1 cellular context compared by ENCODE assay signal in genomic region chr1:205172729-205173366, GRCh38.
TF ChIP-seq lines count a peak whose summit lies in the region.

No MANE protein-coding gene starts in this region.

TF ChIP-seq in K562, 482 proteins besides CTCF, POLR2A, EP300 and RAD21 (continued from another document and continues in another):
- no peak for TF ChIP-seq PBX2 (CRISPR knock-in tag; IDR thresholded peaks at IDR 0.05; ENCODE audit: low read depth)
- peak; percentile 71 for TF ChIP-seq PBX2 (tag; conservative IDR thresholded peaks at IDR 0.05; ENCODE audit: low read depth)
- 0 out of 2 replicates have a peak, but pooled peaks have one; percentile 26 for TF ChIP-seq IRF9 (tag; IDR thresholded peaks at IDR 0.05)
- peak; percentile 41 for TF ChIP-seq NUFIP1 (IDR thresholded peaks at IDR 0.05; ENCODE audit: partially characterized antibody)
- TF ChIP-seq GATAD2A (IDR thresholded peaks at IDR 0.05): no peak
- TF ChIP-seq PHF20 (IDR thresholded peaks at IDR 0.05; ENCODE audit: partially characterized antibody): no peak
- TF ChIP-seq ATF3 (IDR thresholded peaks at IDR 0.05): peak; percentile 89
- TF ChIP-seq ATF3 (CRISPR knock-in tag; conservative IDR thresholded peaks at IDR 0.05): no peak
- no peak for TF ChIP-seq HIVEP1 (CRISPR knock-in tag; IDR thresholded peaks at IDR 0.05)
- TF ChIP-seq MCM2 (IDR thresholded peaks at IDR 0.05; ENCODE audit: low read depth): no peak
- no peak for TF ChIP-seq ZNF174 (CRISPR knock-in tag; IDR thresholded peaks at IDR 0.05)
- no peak for TF ChIP-seq NFATC3 (IDR thresholded peaks at IDR 0.05)
- TF ChIP-seq ZNF449 (CRISPR knock-in tag; IDR thresholded peaks at IDR 0.05): no peak
- TF ChIP-seq TSC22D4 (tag; IDR thresholded peaks at IDR 0.05): no peak
- no peak for TF ChIP-seq BRCA1 (IDR thresholded peaks at IDR 0.05)
- TF ChIP-seq BRCA1 (CRISPR knock-in tag; IDR thresholded peaks at IDR 0.05): no peak
- no peak for TF ChIP-seq TFAM (CRISPR knock-in tag; conservative IDR thresholded peaks at IDR 0.05)
- no peak for TF ChIP-seq KAT7 (CRISPR knock-in tag; IDR thresholded peaks at IDR 0.05; ENCODE audit: borderline replicate concordance)
- TF ChIP-seq ZBTB34 (CRISPR knock-in tag; IDR thresholded peaks at IDR 0.05): no peak
- peak; percentile 64 for TF ChIP-seq MEF2D (tag; conservative IDR thresholded peaks at IDR 0.05; ENCODE audit: low read depth)
- TF ChIP-seq POLR2B (IDR thresholded peaks at IDR 0.05; ENCODE audit: low read depth, partially characterized antibody): no peak
- no peak for TF ChIP-seq BRF2 (IDR thresholded peaks at IDR 0.05; ENCODE audit: borderline replicate concordance, insufficient read depth, insufficient read length)
- no peak; a peak in 1 of 4 replicates for TF ChIP-seq RCOR1 (IDR thresholded peaks at IDR 0.05; ENCODE audit: borderline replicate concordance in 1 of 2, low read depth in 2 of 2, low read length in 2 of 2)
- no peak for TF ChIP-seq PREB (CRISPR knock-in tag; IDR thresholded peaks at IDR 0.05)
- no peak for TF ChIP-seq STAT5A (IDR thresholded peaks at IDR 0.05; ENCODE audit: borderline replicate concordance, low read length)
- no peak for TF ChIP-seq WHSC1 (IDR thresholded peaks at IDR 0.05; ENCODE audit: low read length)
- peak in 1 of 2 experiments; percentile 41; a peak in 1 of 4 replicates for TF ChIP-seq TRIM24 (IDR thresholded peaks at IDR 0.05)
- no peak for TF ChIP-seq DLX4 (CRISPR knock-in tag; IDR thresholded peaks at IDR 0.05)
- TF ChIP-seq MYC (IDR thresholded peaks at IDR 0.05; ENCODE audit: low read depth, low read length): 0 out of 2 replicates have a peak, but pooled peaks have one; percentile 17
- no peak for TF ChIP-seq MYC (CRISPR knock-in tag; IDR thresholded peaks at IDR 0.05; ENCODE audit: borderline replicate concordance, low read depth)
- TF ChIP-seq ILF3 (IDR thresholded peaks at IDR 0.05; ENCODE audit: borderline replicate concordance): no peak
- TF ChIP-seq FOXK2 (conservative IDR thresholded peaks at IDR 0.05 in 1 of 2, IDR thresholded peaks at IDR 0.05 in 1 of 2; ENCODE audit: low read depth in 2 of 2): no peak
- 0 out of 2 replicates have a peak, but pooled peaks have one; percentile 27 for TF ChIP-seq KLF1 (tag; IDR thresholded peaks at IDR 0.05)
- no peak for TF ChIP-seq MAX (CRISPR knock-in tag; IDR thresholded peaks at IDR 0.05)
- no peak for TF ChIP-seq ZNF507 (tag; conservative IDR thresholded peaks at IDR 0.05)
- TF ChIP-seq RFX5 (IDR thresholded peaks at IDR 0.05; ENCODE audit: low read depth, low read length): no peak
- TF ChIP-seq FOXJ2 (tag; IDR thresholded peaks at IDR 0.05): no peak
- no peak for TF ChIP-seq ZNF609 (CRISPR knock-in tag; IDR thresholded peaks at IDR 0.05; ENCODE audit: borderline replicate concordance)
- peak; percentile 88 for TF ChIP-seq NFE2 (IDR thresholded peaks at IDR 0.05; ENCODE audit: low read depth)
- no peak for TF ChIP-seq ELF2 (CRISPR knock-in tag; IDR thresholded peaks at IDR 0.05)
- TF ChIP-seq MBD1 (CRISPR knock-in tag; IDR thresholded peaks at IDR 0.05): no peak
- TF ChIP-seq TCF3 (CRISPR knock-in tag; IDR thresholded peaks at IDR 0.05): peak; percentile 8; the same call in 1 of the 2 replicates
- TF ChIP-seq EWSR1 (IDR thresholded peaks at IDR 0.05; ENCODE audit: borderline replicate concordance, low read depth, partially characterized antibody): no peak
- 0 out of 2 replicates have a peak, but pooled peaks have one; percentile 33 for TF ChIP-seq MECOM (CRISPR knock-in tag; IDR thresholded peaks at IDR 0.05)
- TF ChIP-seq MAFG (tag; conservative IDR thresholded peaks at IDR 0.05): peak; percentile 86
- TF ChIP-seq MCM7 (IDR thresholded peaks at IDR 0.05): no peak
- no peak for TF ChIP-seq THRA (IDR thresholded peaks at IDR 0.05)
- TF ChIP-seq HDGF (IDR thresholded peaks at IDR 0.05): no peak
- TF ChIP-seq ZNF239 (CRISPR knock-in tag; IDR thresholded peaks at IDR 0.05): no peak
- TF ChIP-seq PHF21A (IDR thresholded peaks at IDR 0.05; ENCODE audit: borderline replicate concordance, low read depth): no peak
- TF ChIP-seq YBX1 (IDR thresholded peaks at IDR 0.05): no peak
